In the genomic region with DNA sequence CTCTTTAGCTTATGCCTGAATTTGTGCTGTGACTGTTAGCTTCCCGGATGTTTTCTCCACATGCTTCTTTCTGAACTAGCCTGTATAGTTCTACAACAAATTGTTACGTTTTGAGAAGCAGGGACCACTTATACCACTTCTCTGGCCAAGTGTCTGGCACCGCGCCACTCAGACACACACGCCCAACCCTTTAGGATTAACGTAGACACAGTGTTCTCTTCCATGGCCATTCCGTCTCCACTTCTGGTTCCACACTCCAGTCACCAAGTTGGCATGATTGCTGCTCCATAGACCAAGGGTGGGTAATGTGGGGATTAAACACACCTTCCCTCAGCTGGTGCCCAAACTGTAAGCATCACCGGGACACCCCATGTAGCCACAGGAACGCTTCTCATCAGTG, we compare ENCODE assay signal across 9 cellular contexts. TPM values are rescaled to one million over a fixed set of nuclear protein-coding genes. Genes with fewer than 3 reads are reported as not detected.
DNase-seq lines count a peak whose midpoint lies in the region; ATAC-seq and FAIRE-seq lines count a peak whose summit lies in the region.
"Had no signal": no experiment of that assay in that cellular context is flagged by ENCODE, and none has a peak within 500 bp of the region (broad histone marks: within the 10 kb centered on the region; RNA-seq: fewer than 3 reads in every experiment).

No MANE protein-coding gene starts in this region.

- no peaks in the 10 kb centered on the region for H3K9me3 Mint-ChIP-seq in activated CD4-positive, alpha-beta T cell treated with anti-CD3 and anti-CD28 coated beads for 36 hours (ENCODE audit: low read depth)

- peaks cover 48% of the 10 kb centered on the region for H3K27me3 Mint-ChIP-seq in activated CD4-positive, alpha-beta T cell treated with anti-CD3 and anti-CD28 coated beads for 36 hours
- H3K27me3 Mint-ChIP-seq in T-helper 17 cell = peaks cover 61% of the 10 kb centered on the region

- H3K4me1 ChIP-seq in iPS-18a (ENCODE audit: control insufficient read depth, low read depth, low read length) (peaks cover 23% of the 10 kb centered on the region), stomach smooth muscle (ENCODE audit: control insufficient read depth, insufficient read depth, low read length) (peaks cover 26% of the 10 kb centered on the region)

- H3K4me3 ChIP-seq in iPS-18a (ENCODE audit: low read length) (peak overlapping the region; percentile 77), stomach smooth muscle (ENCODE audit: low read length in 2 of 2) (peak overlapping the region; percentile 62 to 83)

- no peaks in the 10 kb centered on the region for H3K4me1 Mint-ChIP-seq in activated CD4-positive, alpha-beta T cell treated with anti-CD3 and anti-CD28 coated beads for 36 hours
- no peaks in the 10 kb centered on the region for H3K4me1 Mint-ChIP-seq in T-helper 17 cell

- no peaks in the 10 kb centered on the region for H3K36me3 Mint-ChIP-seq in activated CD4-positive, alpha-beta T cell treated with anti-CD3 and anti-CD28 coated beads for 36 hours (ENCODE audit: low read depth)
- H3K36me3 Mint-ChIP-seq in T-helper 17 cell (ENCODE audit: low read depth) = no peaks in the 10 kb centered on the region

- no peak for ATAC-seq in activated CD4-positive, alpha-beta T cell treated with anti-CD3 and anti-CD28 coated beads for 36 hours
- ATAC-seq in T-helper 17 cell (no peak), HG02623 (IDR thresholded peaks at IDR 0.05; ENCODE audit: unreplicated experiment) (no peak), GM18511 (IDR thresholded peaks at IDR 0.05; ENCODE audit: unreplicated experiment) (no peak)

- H3K27me3 ChIP-seq in iPS-18a (ENCODE audit: control insufficient read depth, insufficient read depth, low read length) (peaks cover 30% of the 10 kb centered on the region), stomach smooth muscle (ENCODE audit: control insufficient read depth in 1 of 2, insufficient read depth in 2 of 2, low read length in 2 of 2) (peaks cover 2 to 3% of the 10 kb centered on the region in 2 donors)

- H3K36me3 ChIP-seq in iPS-18a (ENCODE audit: control insufficient read depth, low read depth, low read length) (no peaks in the 10 kb centered on the region), stomach smooth muscle (ENCODE audit: control insufficient read depth in 2 of 2, insufficient read depth in 2 of 2, low read length in 2 of 2) (no peaks in the 10 kb centered on the region)

- DNase-seq in activated CD4-positive, alpha-beta T cell treated with anti-CD3 and anti-CD28 coated beads for 36 hours = no peak
- DNase-seq in activated CD4-positive, alpha-beta T cell treated with anti-CD3 and anti-CD28 coated beads, Interleukin-2, amount 50 U/mL, for 4 hours = no peak
- DNase-seq in T-helper 17 cell (no peak), GM19239 (ENCODE audit: insufficient read length, low spot score) (no peak)

- intact Hi-C loops in activated CD4-positive, alpha-beta T cell treated with anti-CD3 and anti-CD28 coated beads for 36 hours (cut with DNase I, micrococcal nuclease) = loop anchor here (5.0 to 10.0 kb wide), 2 partner anchors 303 to 310 kb away; no protein-coding TSS in a partner anchor

- H3K4me3 Mint-ChIP-seq in activated CD4-positive, alpha-beta T cell treated with anti-CD3 and anti-CD28 coated beads for 36 hours = peak overlapping the region; percentile 29
- peak overlapping the region; percentile 60 for H3K4me3 Mint-ChIP-seq in T-helper 17 cell

- POLR2A ChIA-PET in activated CD4-positive, alpha-beta T cell treated with anti-CD3 and anti-CD28 coated beads for 36 hours (lab: Charles Lee) = no interaction called here

- H3K9ac ChIP-seq in iPS-18a (ENCODE audit: low read length) (peak overlapping the region; percentile 45), stomach smooth muscle (ENCODE audit: low read length in 2 of 2) (no peak overlapping the region)

- CTCF ChIA-PET in activated CD4-positive, alpha-beta T cell treated with anti-CD3 and anti-CD28 coated beads for 36 hours (lab: Charles Lee) = no interaction called here

- H3K27ac ChIP-seq in iPS-18a (ENCODE audit: low read length) (no peak overlapping the region), stomach smooth muscle (ENCODE audit: low read length) (no peak overlapping the region)

- H3K9me3 ChIP-seq in T-helper 17 cell (ENCODE audit: control insufficient read depth, low read length, poor library complexity, severe bottlenecking) (no peaks in the 10 kb centered on the region), iPS-18a (ENCODE audit: control insufficient read depth, low read depth, low read length) (no peaks in the 10 kb centered on the region), stomach smooth muscle (ENCODE audit: control insufficient read depth in 2 of 2, low read length in 2 of 2) (no peaks in the 10 kb centered on the region)

- H3K27ac Mint-ChIP-seq in activated CD4-positive, alpha-beta T cell treated with anti-CD3 and anti-CD28 coated beads for 36 hours = no peak overlapping the region
- no peak overlapping the region for H3K27ac Mint-ChIP-seq in T-helper 17 cell

- FAIRE-seq in GM19239 (lab: Jason Lieb, UNC) = no peak
- FAIRE-seq: RCC 7860 had no signal

RNA-seq across cellular contexts. Expression of a gene that starts 0.8 kb away (rescaled TPM):
- not detected for total RNA-seq in activated CD4-positive, alpha-beta T cell treated with anti-CD3 and anti-CD28 coated beads for 36 hours
- total RNA-seq in T-helper 17 cell = under 1 TPM in 1 of 2 donors, not detected in 1; 0.29 TPM
